In genomic region chr6:2750832-2751231, GRCh38 we compare ENCODE assay signal across 2 cellular contexts.
A peak's percentile ranks its signal among the peaks of the same experiment; 100 is the strongest.
TF ChIP-seq lines count a peak whose summit lies in the region.

Gene MYLK4, minus strand, starts transcription at chr6:2750922. Its CDS starts 1,628 bp downstream, at chr6:2749294.

TF ChIP-seq in A549, 52 proteins besides CTCF, POLR2A, EP300 and RAD21:
- TF ChIP-seq HDAC2 (IDR thresholded peaks at IDR 0.05), result no peak
- no peak for TF ChIP-seq RNF2 (IDR thresholded peaks at IDR 0.05; ENCODE audit: borderline replicate concordance, low read depth)
- TF ChIP-seq MAZ (IDR thresholded peaks at IDR 0.05; ENCODE audit: borderline replicate concordance, low read depth, low read length), result no peak
- no peak for TF ChIP-seq ZC3H11A (IDR thresholded peaks at IDR 0.05)
- TF ChIP-seq HOXB5 (CRISPR knock-in tag; IDR thresholded peaks at IDR 0.05), result no peak
- TF ChIP-seq MYC (IDR thresholded peaks at IDR 0.05; ENCODE audit: borderline replicate concordance, low read length), result no peak
- TF ChIP-seq RCOR1 (IDR thresholded peaks at IDR 0.05; ENCODE audit: low read depth, low read length), result no peak
- TF ChIP-seq POLR2AphosphoS2 (conservative IDR thresholded peaks at IDR 0.05; ENCODE audit: low read length), result no peak
- no peak for TF ChIP-seq RFX5 (IDR thresholded peaks at IDR 0.05)

TF ChIP-seq in K562, 482 proteins besides CTCF, POLR2A, EP300 and RAD21:
- TF ChIP-seq ZBED1 (IDR thresholded peaks at IDR 0.05) (no peak), RBM25 (IDR thresholded peaks at IDR 0.05; ENCODE audit: low read depth, low read length, severe bottlenecking) (peak; percentile 92), CHD4 (IDR thresholded peaks at IDR 0.05; ENCODE audit: insufficient read depth, insufficient replicate concordance, low read depth, low read length, poor library complexity, severe bottlenecking) (peak; percentile 47), MAX (CRISPR knock-in tag; IDR thresholded peaks at IDR 0.05) (no peak), GABPA (tag; conservative IDR thresholded peaks at IDR 0.05; ENCODE audit: low read depth) (0 out of 2 replicates have a peak, but pooled peaks have one; percentile 18), BCOR (IDR thresholded peaks at IDR 0.05) (peak; percentile 73)
